ENCODE assay signal across 22 cellular contexts in genomic region chr14:105006831-105007592, GRCh38. TPM values are rescaled to one million over a fixed set of nuclear protein-coding genes. Genes with fewer than 3 reads are reported as not detected.
DNase-seq lines count a peak whose midpoint lies in the region; ATAC-seq, FAIRE-seq and TF ChIP-seq lines count a peak whose summit lies in the region.
"Had no signal": no experiment of that assay in that cellular context is flagged by ENCODE, and none has a peak within 500 bp of the region (broad histone marks: within the 10 kb centered on the region; RNA-seq: fewer than 3 reads in every experiment).

No MANE protein-coding gene starts in this region.

- TF ChIP-seq POLR2A in HepG2 (IDR thresholded peaks at IDR 0.05; ENCODE audit: insufficient read depth in 1 of 2, low read depth in 2 of 2, low read length in 2 of 2), result no peak

- CTCF ChIA-PET in PC-3 (lab: Charles Lee), result interaction anchor here (0.6 kb wide), 1 partner anchor 9 kb away, joined by 3 read pairs; no protein-coding TSS in a partner anchor
- CTCF ChIA-PET in HepG2 (lab: Yijun Ruan, JAX; ENCODE audit: low intra/inter-chr PET ratio, low total read pairs), result interaction anchor here (0.8 kb wide), 1 partner anchor 38 kb away, joined by 3 read pairs; no protein-coding TSS in a partner anchor

- peaks cover 6% of the 10 kb centered on the region for H3F3A ChIP-seq in PC-3 (ENCODE audit: low read length, unreplicated experiment)

- H3K79me2 ChIP-seq in PC-3 (ENCODE audit: low read length), result peaks cover 39% of the 10 kb centered on the region
- H3K79me2 ChIP-seq in HepG2 (ENCODE audit: insufficient read depth, low read length), result peaks cover 5% of the 10 kb centered on the region

- H2AFZ ChIP-seq in PC-3 (ENCODE audit: low read length) (no peak overlapping the region), HepG2 (ENCODE audit: low read length) (no peak overlapping the region)

- WGBS in HepG2 (ENCODE audit: low lambda C conversion rate), result 96% methylated on average over 14 of the region's 21 CpGs

- TSS peak; percentile 1 for BruUV-seq in PC-3 (replicated peaks; lab: Mats Ljungman, UMichigan)
- no TSS peak for BruUV-seq in HepG2 (replicated peaks; lab: Mats Ljungman, UMichigan)

- H3K9ac ChIP-seq in PC-3 (ENCODE audit: low read length) (no peak overlapping the region), HepG2 (ENCODE audit: insufficient read depth, low read depth, low read length) (no peak overlapping the region)

- in situ Hi-C loops in HepG2 (cut with HindIII; ENCODE audit: extremely low pct_ligation_motif_present, low pct_unique_long_range_greater_than_20kb), result no loop called here

- ATAC-seq in PC-3 (peak; percentile 16), HepG2 (peak; percentile 16)

- TF ChIP-seq CTCF in PC-3 (conservative IDR thresholded peaks at IDR 0.05; ENCODE audit: low read depth, low read length) (no peak), HepG2 (CRISPR knock-in tag; IDR thresholded peaks at IDR 0.05) (no peak), GM10266 (IDR thresholded peaks at IDR 0.05; ENCODE audit: control insufficient read depth, insufficient read depth, low read depth, missing control alignments) (no peak)

- H3K27me3 ChIP-seq in H7 (ENCODE audit: control insufficient read depth, insufficient read depth, low read length), result no peaks in the 10 kb centered on the region
- H3K27me3 ChIP-seq in PC-3 (ENCODE audit: low read length), result no peaks in the 10 kb centered on the region
- no peaks in the 10 kb centered on the region for H3K27me3 ChIP-seq in HepG2 (ENCODE audit: control insufficient read depth in 1 of 2, insufficient read depth in 2 of 2, low read length in 2 of 2)
- H3K27me3 ChIP-seq: MG63, tibial artery had no signal

- intact Hi-C loops in PC-3 (cut with micrococcal nuclease), result no loop called here
- intact Hi-C loops in HepG2 (cut with micrococcal nuclease; ENCODE audit: unreplicated experiment), result no loop called here

- no peak for TF ChIP-seq RAD21 in HepG2 (CRISPR knock-in tag; IDR thresholded peaks at IDR 0.05)

- POLR2A ChIA-PET in PC-3 (lab: Charles Lee; ENCODE audit: unreplicated experiment), result interaction anchor here (0.5 kb wide), 1 partner anchor 12 kb away, joined by 10 read pairs; no protein-coding TSS in a partner anchor
- POLR2A ChIA-PET in HepG2 (lab: Yijun Ruan, JAX), result no interaction called here

- no peak for TF ChIP-seq EP300 in HepG2 (IDR thresholded peaks at IDR 0.05; ENCODE audit: low read depth in 2 of 2, low read length in 2 of 2)
- no peak for TF ChIP-seq EP300 in HepG2 (CRISPR knock-in tag; IDR thresholded peaks at IDR 0.05; ENCODE audit: borderline replicate concordance)

- H3K4me2 ChIP-seq in PC-3 (ENCODE audit: low read length) (no peak overlapping the region), HepG2 (ENCODE audit: low read depth, low read length) (no peak overlapping the region)

- H3K27ac ChIP-seq in PC-3 (ENCODE audit: low read length) (no peak overlapping the region), HepG2 (ENCODE audit: extremely low read length, insufficient read depth, low read length) (no peak overlapping the region)
- H3K27ac ChIP-seq: HL-60, tibial artery had no signal

- H3K4me3 ChIP-seq in H7 (ENCODE audit: insufficient read depth, low read depth, low read length), result no peak overlapping the region
- H3K4me3 ChIP-seq in PC-3 (ENCODE audit: low read length), result no peak overlapping the region
- no peak overlapping the region for H3K4me3 ChIP-seq in HepG2 (replicated peaks in 1 of 3; ENCODE audit: insufficient read depth in 1 of 3, low read depth in 2 of 3, low read length in 3 of 3)
- H3K4me3 ChIP-seq: MG63, tibial artery had no signal

- H3K9me3 ChIP-seq in PC-3 (ENCODE audit: low read length) (no peaks in the 10 kb centered on the region), HepG2 (ENCODE audit: low read length) (no peaks in the 10 kb centered on the region)
- H3K9me3 ChIP-seq: MG63, tibial artery had no signal

- peak; percentile 32 for DNase-seq in H7
- DNase-seq in PC-3, result no peak
- no peak for DNase-seq in HepG2 (ENCODE audit: low spot score)
- DNase-seq in GM10266 (ENCODE audit: extremely low spot score), result no peak
- DNase-seq in hepatic stellate cell (ENCODE audit: low spot score), result no peak
- DNase-seq in NCI-H510A treated with DMSO at 0.1 percent for 48 hours (lab: John Stamatoyannopoulos, UW), result no peak
- DNase-seq: activated B cell treated with CpG ODN at 0.5 μM for 24 hours; activated CD4-positive, alpha-beta T cell treated with anti-CD3 and anti-CD28 coated beads, Interleukin-2, amount 50 U/mL, for 4 hours; activated effector memory CD4-positive, alpha-beta T cell treated with anti-CD3 and anti-CD28 coated beads, Interleukin-2, amount 50 U/mL, for 16 hours; effector memory CD4-positive, alpha-beta T cell; kidney; MG63; NCI-H1436; NCI-H526; small intestine; stimulated activated CD4-positive, alpha-beta T cell treated with anti-CD3 and anti-CD28 coated beads, Interleukin-2, amount 100 ng/mL, for 24 hours; stimulated activated naive CD4-positive, alpha-beta T cell; T1000; tibial artery had no signal

- H3K9me2 ChIP-seq in PC-3 (replicated peaks; ENCODE audit: low read length), result no peaks in the 10 kb centered on the region

- H4K20me1 ChIP-seq in PC-3 (ENCODE audit: low read length), result peaks cover 56% of the 10 kb centered on the region
- 0 out of 2 replicates have a peak, but pooled peaks cover 6% of the 10 kb centered on the region for H4K20me1 ChIP-seq in HepG2 (ENCODE audit: insufficient read depth, low read length)

- FAIRE-seq in HepG2 (lab: Jason Lieb, UNC), result no peak
- FAIRE-seq: colon, GM18507, kidney, small intestine had no signal

- H3K36me3 ChIP-seq in H7 (replicated peaks; ENCODE audit: control insufficient read depth, insufficient read depth, low read length), result peaks cover 17% of the 10 kb centered on the region
- peaks cover 38% of the 10 kb centered on the region for H3K36me3 ChIP-seq in PC-3 (ENCODE audit: low read depth, low read length)
- H3K36me3 ChIP-seq in HepG2 (replicated peaks in 1 of 2; ENCODE audit: control insufficient read depth in 1 of 2, insufficient read depth in 2 of 2, low read length in 2 of 2), result peaks cover 13 to 28% of the 10 kb centered on the region in 2 experiments; a peak in 4 of 5 replicates

- H3K4me1 ChIP-seq in PC-3 (ENCODE audit: insufficient read depth, low read length) (peaks cover 11% of the 10 kb centered on the region), HepG2 (ENCODE audit: insufficient read depth, low read length) (0 out of 2 replicates have a peak, but pooled peaks cover 7% of the 10 kb centered on the region)

RNA-seq across cellular contexts. Expression of gene CDCA4, which starts 13.9 kb away (rescaled TPM):
- 99.0 and 111 TPM in 2 replicates for total RNA-seq in H7 (2014; rRNA removed; shearing (Covaris generic))
- total RNA-seq in PC-3 (2014; rRNA removed) (113 and 133 TPM in 2 replicates), HepG2 (2016; rRNA removed; fragmentation: Illumina TruSeq; extraction: Trizol) (42.1 and 43.1 TPM in 2 replicates)
- 9.0 and 12.4 TPM in 2 replicates for total RNA-seq in HepG2 (2016; cell fraction: cytosol; rRNA removed; fragmentation: Illumina TruSeq; extraction: Trizol; ENCODE audit: low read depth)
- total RNA-seq in HepG2 (2016; cell fraction: insoluble cytoplasmic fraction; rRNA removed; fragmentation: Illumina TruSeq; extraction: Trizol), result 41.3 and 41.8 TPM in 2 replicates
- total RNA-seq in HepG2 (2016; cell fraction: membrane; rRNA removed; fragmentation: Illumina TruSeq; extraction: Trizol), result 34.3 and 35.7 TPM in 2 replicates
- total RNA-seq in HepG2 (2016; cell fraction: nucleus; rRNA removed; fragmentation: Illumina TruSeq; extraction: Trizol), result 19.4 and 21.5 TPM in 2 replicates
- polyA plus RNA-seq in HepG2 (2011; rRNA removed), result 17.7 and 19.7 TPM in 2 replicates
- 13.7 and 20.7 TPM in 2 replicates for polyA plus RNA-seq in HepG2 (2011; cell fraction: cytosol; rRNA removed)
- 8.9 and 10.9 TPM in 2 replicates for polyA plus RNA-seq in HepG2 (2011; cell fraction: nucleus; rRNA removed)
- polyA plus RNA-seq in HepG2 (2012), result 11.9 and 18.4 TPM in 2 replicates
- 7.6 and 8.1 TPM in 2 replicates for polyA plus RNA-seq in HepG2 (2016; cell fraction: cytosol; fragmentation: Illumina TruSeq; extraction: Trizol; ENCODE audit: low read depth)
- 44.8 and 50.0 TPM in 2 replicates for polyA plus RNA-seq in HepG2 (2016; cell fraction: insoluble cytoplasmic fraction; fragmentation: Illumina TruSeq; extraction: Trizol; ENCODE audit: low read depth)
- polyA plus RNA-seq in HepG2 (2016; cell fraction: membrane; fragmentation: Illumina TruSeq; extraction: Trizol; ENCODE audit: low read depth), result 24.5 and 25.1 TPM in 2 replicates
- polyA plus RNA-seq in HepG2 (2016; cell fraction: nucleus; fragmentation: Illumina TruSeq; extraction: Trizol; ENCODE audit: insufficient read depth, low read depth), result 33.7 and 34.8 TPM in 2 replicates
- 30.0 and 31.4 TPM in 2 replicates for polyA minus RNA-seq in HepG2 (2011; rRNA and poly(A)+ RNA removed; ENCODE audit: low replicate concordance)
- 11.2 and 15.5 TPM in 2 replicates for polyA minus RNA-seq in HepG2 (2011; cell fraction: cytosol; rRNA and poly(A)+ RNA removed)
- 6.6 and 8.0 TPM in 2 replicates for polyA minus RNA-seq in HepG2 (2011; cell fraction: nucleus; rRNA and poly(A)+ RNA removed)

RNA-seq across cellular contexts. Expression of gene CLBA1, which starts 21.4 kb away (rescaled TPM):
- 3.5 and 3.7 TPM in 2 replicates for total RNA-seq in H7 (2014; rRNA removed; shearing (Covaris generic))
- total RNA-seq in PC-3 (2014; rRNA removed), result 19.2 and 27.5 TPM in 2 replicates
- total RNA-seq in HepG2 (2016; rRNA removed; fragmentation: Illumina TruSeq; extraction: Trizol), result 1.4 and 1.5 TPM in 2 replicates
- 0.44 and 0.71 TPM in 2 replicates for total RNA-seq in HepG2 (2016; cell fraction: cytosol; rRNA removed; fragmentation: Illumina TruSeq; extraction: Trizol; ENCODE audit: low read depth)
- total RNA-seq in HepG2 (2016; cell fraction: insoluble cytoplasmic fraction; rRNA removed; fragmentation: Illumina TruSeq; extraction: Trizol), result 1.4 and 1.7 TPM in 2 replicates
- 0.99 and 1.0 TPM in 2 replicates for total RNA-seq in HepG2 (2016; cell fraction: membrane; rRNA removed; fragmentation: Illumina TruSeq; extraction: Trizol)
- total RNA-seq in HepG2 (2016; cell fraction: nucleus; rRNA removed; fragmentation: Illumina TruSeq; extraction: Trizol), result 1.7 and 2.1 TPM in 2 replicates
- 1.2 and 1.3 TPM in 2 replicates for polyA plus RNA-seq in HepG2 (2011; rRNA removed)
- polyA plus RNA-seq in HepG2 (2011; cell fraction: cytosol; rRNA removed), result 0.75 and 0.95 TPM in 2 replicates
- polyA plus RNA-seq in HepG2 (2011; cell fraction: nucleus; rRNA removed), result 2.8 and 3.0 TPM in 2 replicates
- 0.49 and 0.51 TPM in 2 replicates for polyA plus RNA-seq in HepG2 (2012)
- polyA plus RNA-seq in HepG2 (2016; cell fraction: cytosol; fragmentation: Illumina TruSeq; extraction: Trizol; ENCODE audit: low read depth), result 0.28 and 0.33 TPM in 2 replicates
- 1.3 and 1.7 TPM in 2 replicates for polyA plus RNA-seq in HepG2 (2016; cell fraction: insoluble cytoplasmic fraction; fragmentation: Illumina TruSeq; extraction: Trizol; ENCODE audit: low read depth)
- 0.65 and 0.66 TPM in 2 replicates for polyA plus RNA-seq in HepG2 (2016; cell fraction: membrane; fragmentation: Illumina TruSeq; extraction: Trizol; ENCODE audit: low read depth)
- 1.8 and 3.1 TPM in 2 replicates for polyA plus RNA-seq in HepG2 (2016; cell fraction: nucleus; fragmentation: Illumina TruSeq; extraction: Trizol; ENCODE audit: insufficient read depth, low read depth)
- 0.44 and 7.1 TPM in 2 replicates for polyA minus RNA-seq in HepG2 (2011; rRNA and poly(A)+ RNA removed; ENCODE audit: low replicate concordance)
- 1.1 TPM in 1 of 2 replicates, not detected in the other for polyA minus RNA-seq in HepG2 (2011; cell fraction: cytosol; rRNA and poly(A)+ RNA removed)
- polyA minus RNA-seq in HepG2 (2011; cell fraction: nucleus; rRNA and poly(A)+ RNA removed), result 0.90 and 1.1 TPM in 2 replicates

RNA-seq across cellular contexts. Expression of gene AHNAK2, which starts 28.8 kb away (rescaled TPM):
- 2.0 and 2.3 TPM in 2 replicates for total RNA-seq in H7 (2014; rRNA removed; shearing (Covaris generic))
- total RNA-seq in PC-3 (2014; rRNA removed) (25.0 and 31.1 TPM in 2 replicates), HepG2 (2016; rRNA removed; fragmentation: Illumina TruSeq; extraction: Trizol) (0.15 and 0.18 TPM in 2 replicates)
- total RNA-seq in HepG2 (2016; cell fraction: cytosol; rRNA removed; fragmentation: Illumina TruSeq; extraction: Trizol; ENCODE audit: low read depth), result not detected in 2 replicates
- total RNA-seq in HepG2 (2016; cell fraction: insoluble cytoplasmic fraction; rRNA removed; fragmentation: Illumina TruSeq; extraction: Trizol), result 0.10 and 0.11 TPM in 2 replicates
- total RNA-seq in HepG2 (2016; cell fraction: membrane; rRNA removed; fragmentation: Illumina TruSeq; extraction: Trizol), result 0.06 and 0.07 TPM in 2 replicates
- 0.53 and 0.68 TPM in 2 replicates for total RNA-seq in HepG2 (2016; cell fraction: nucleus; rRNA removed; fragmentation: Illumina TruSeq; extraction: Trizol)
- 0.10 and 0.11 TPM in 2 replicates for polyA plus RNA-seq in HepG2 (2011; rRNA removed)
- 0.08 and 0.09 TPM in 2 replicates for polyA plus RNA-seq in HepG2 (2011; cell fraction: cytosol; rRNA removed)
- 0.28 and 0.37 TPM in 2 replicates for polyA plus RNA-seq in HepG2 (2011; cell fraction: nucleus; rRNA removed)
- polyA plus RNA-seq in HepG2 (2012), result 0.04 TPM in 2 replicates
- not detected in 2 replicates for polyA plus RNA-seq in HepG2 (2016; cell fraction: cytosol; fragmentation: Illumina TruSeq; extraction: Trizol; ENCODE audit: low read depth)
- polyA plus RNA-seq in HepG2 (2016; cell fraction: insoluble cytoplasmic fraction; fragmentation: Illumina TruSeq; extraction: Trizol; ENCODE audit: low read depth), result 0.07 and 0.11 TPM in 2 replicates
- not detected in 2 replicates for polyA plus RNA-seq in HepG2 (2016; cell fraction: membrane; fragmentation: Illumina TruSeq; extraction: Trizol; ENCODE audit: low read depth)
- polyA plus RNA-seq in HepG2 (2016; cell fraction: nucleus; fragmentation: Illumina TruSeq; extraction: Trizol; ENCODE audit: insufficient read depth, low read depth), result 0.57 and 0.65 TPM in 2 replicates
- polyA minus RNA-seq in HepG2 (2011; rRNA and poly(A)+ RNA removed; ENCODE audit: low replicate concordance), result 0.34 and 31.9 TPM in 2 replicates
- 0.30 and 0.35 TPM in 2 replicates for polyA minus RNA-seq in HepG2 (2011; cell fraction: cytosol; rRNA and poly(A)+ RNA removed)
- polyA minus RNA-seq in HepG2 (2011; cell fraction: nucleus; rRNA and poly(A)+ RNA removed), result 0.39 and 0.62 TPM in 2 replicates
- total RNA-seq: activated B cell treated with CpG ODN at 0.5 μM for 24 hours had no signal

RNA-seq across cellular contexts. Expression of gene GPR132, which starts 58.2 kb away (rescaled TPM):
- total RNA-seq in H7 (2014; rRNA removed; shearing (Covaris generic)), result not detected in 2 replicates
- total RNA-seq in PC-3 (2014; rRNA removed) (0.04 and 0.12 TPM in 2 replicates), HepG2 (2016; rRNA removed; fragmentation: Illumina TruSeq; extraction: Trizol) (not detected in 2 replicates)
- not detected in 2 replicates for total RNA-seq in HepG2 (2016; cell fraction: cytosol; rRNA removed; fragmentation: Illumina TruSeq; extraction: Trizol; ENCODE audit: low read depth)
- not detected in 2 replicates for total RNA-seq in HepG2 (2016; cell fraction: insoluble cytoplasmic fraction; rRNA removed; fragmentation: Illumina TruSeq; extraction: Trizol)
- not detected in 2 replicates for total RNA-seq in HepG2 (2016; cell fraction: membrane; rRNA removed; fragmentation: Illumina TruSeq; extraction: Trizol)
- total RNA-seq in HepG2 (2016; cell fraction: nucleus; rRNA removed; fragmentation: Illumina TruSeq; extraction: Trizol), result not detected in 2 replicates
- not detected in 2 replicates for polyA plus RNA-seq in HepG2 (2011; rRNA removed)
- not detected in 2 replicates for polyA plus RNA-seq in HepG2 (2011; cell fraction: cytosol; rRNA removed)
- 0.05 TPM in 1 of 2 replicates, not detected in the other for polyA plus RNA-seq in HepG2 (2011; cell fraction: nucleus; rRNA removed)
- not detected in 2 replicates for polyA plus RNA-seq in HepG2 (2012)
- polyA plus RNA-seq in HepG2 (2016; cell fraction: cytosol; fragmentation: Illumina TruSeq; extraction: Trizol; ENCODE audit: low read depth), result not detected in 2 replicates
- not detected in 2 replicates for polyA plus RNA-seq in HepG2 (2016; cell fraction: insoluble cytoplasmic fraction; fragmentation: Illumina TruSeq; extraction: Trizol; ENCODE audit: low read depth)
- not detected in 2 replicates for polyA plus RNA-seq in HepG2 (2016; cell fraction: membrane; fragmentation: Illumina TruSeq; extraction: Trizol; ENCODE audit: low read depth)
- not detected in 2 replicates for polyA plus RNA-seq in HepG2 (2016; cell fraction: nucleus; fragmentation: Illumina TruSeq; extraction: Trizol; ENCODE audit: insufficient read depth, low read depth)
- 0.09 TPM in 1 of 2 replicates, not detected in the other for polyA minus RNA-seq in HepG2 (2011; rRNA and poly(A)+ RNA removed; ENCODE audit: low replicate concordance)
- not detected in 2 replicates for polyA minus RNA-seq in HepG2 (2011; cell fraction: cytosol; rRNA and poly(A)+ RNA removed)
- not detected in 2 replicates for polyA minus RNA-seq in HepG2 (2011; cell fraction: nucleus; rRNA and poly(A)+ RNA removed)
